In the genomic region with DNA sequence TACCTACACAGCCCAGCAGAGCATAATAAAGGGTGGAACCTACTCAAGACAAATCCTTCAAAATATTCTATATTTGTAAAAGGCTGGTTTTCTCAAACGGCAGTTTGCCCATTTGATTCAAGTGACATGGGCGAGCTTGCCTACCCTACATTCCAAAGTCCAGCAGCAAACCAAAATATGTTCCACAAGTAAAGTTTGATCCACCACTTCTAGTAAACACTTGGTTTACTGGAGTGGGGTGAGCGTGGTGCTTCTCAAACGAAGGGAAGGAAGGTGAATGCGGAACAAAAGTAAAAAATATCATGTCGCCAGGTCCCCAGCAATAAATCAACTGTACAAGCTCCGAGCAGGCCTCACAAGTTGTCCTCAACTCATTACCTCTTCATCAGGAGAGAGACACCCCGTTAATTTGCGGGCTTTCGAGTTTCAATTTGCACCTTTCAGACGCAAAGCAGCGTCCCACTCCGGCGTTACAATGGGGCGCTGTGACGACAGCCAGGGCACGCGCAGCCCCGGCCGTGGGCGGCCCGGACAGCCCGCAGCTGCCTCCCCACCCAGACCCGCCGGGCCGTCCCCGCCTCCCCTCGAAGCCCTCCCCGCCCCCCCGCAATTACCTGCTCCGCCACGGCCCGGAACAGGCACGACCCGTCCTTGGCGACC, we compare ENCODE assay signal across 1 cellular context.
TF ChIP-seq lines count a peak whose summit lies in the region.

No MANE protein-coding gene starts in this region.

TF ChIP-seq in HEK293, 187 proteins besides CTCF, POLR2A, EP300 and RAD21 (continued from another document):
- TF ChIP-seq ZBTB11 (tag by site-specific recombination; conservative IDR thresholded peaks at IDR 0.05; ENCODE audit: low read depth) (no peak), BCL11B (tag by site-specific recombination; IDR thresholded peaks at IDR 0.05; ENCODE audit: low read depth) (no peak), HOXA7 (CRISPR knock-in tag; IDR thresholded peaks at IDR 0.05; ENCODE audit: borderline replicate concordance) (no peak), SP2 (tag by site-specific recombination; IDR thresholded peaks at IDR 0.05) (peak; percentile 33; the same call in 1 of the 2 replicates), EGR2 (tag by site-specific recombination; IDR thresholded peaks at IDR 0.05; ENCODE audit: low read depth) (0 out of 2 replicates have a peak, but pooled peaks have one; percentile 15), ZFHX2 (tag by site-specific recombination; conservative IDR thresholded peaks at IDR 0.05) (0 out of 2 replicates have a peak, but pooled peaks have one; percentile 35), ZNF19 (tag by site-specific recombination; IDR thresholded peaks at IDR 0.05; ENCODE audit: low read depth) (no peak), ZNF513 (tag by site-specific recombination; IDR thresholded peaks at IDR 0.05) (no peak), ZNF404 (tag by site-specific recombination; IDR thresholded peaks at IDR 0.05) (no peak), ZNF544 (tag by site-specific recombination; IDR thresholded peaks at IDR 0.05) (no peak), ZFP3 (tag by site-specific recombination; IDR thresholded peaks at IDR 0.05; ENCODE audit: low read depth) (no peak), ZSCAN30 (tag by site-specific recombination; IDR thresholded peaks at IDR 0.05) (no peak), SP3 (tag by site-specific recombination; IDR thresholded peaks at IDR 0.05) (0 out of 2 replicates have a peak, but pooled peaks have one; percentile 25), ZNF274 (IDR thresholded peaks at IDR 0.05; ENCODE audit: low read length) (no peak), ZNF274 (tag by site-specific recombination; IDR thresholded peaks at IDR 0.05; ENCODE audit: borderline replicate concordance) (no peak), ZSCAN4 (tag by site-specific recombination; IDR thresholded peaks at IDR 0.05) (no peak), ZSCAN16 (tag by site-specific recombination; IDR thresholded peaks at IDR 0.05) (no peak), KLF10 (tag by site-specific recombination; IDR thresholded peaks at IDR 0.05) (no peak), ZNF416 (tag by site-specific recombination; IDR thresholded peaks at IDR 0.05) (no peak), GFI1B (tag by site-specific recombination; IDR thresholded peaks at IDR 0.05) (no peak), ZNF624 (tag by site-specific recombination; IDR thresholded peaks at IDR 0.05) (no peak), ZNF266 (tag by site-specific recombination; IDR thresholded peaks at IDR 0.05; ENCODE audit: low read depth) (no peak), FEZF1 (tag by site-specific recombination; IDR thresholded peaks at IDR 0.05) (no peak), ZBTB17 (tag by site-specific recombination; IDR thresholded peaks at IDR 0.05) (no peak), ZNF140 (tag by site-specific recombination; IDR thresholded peaks at IDR 0.05) (no peak), ZXDB (tag by site-specific recombination; IDR thresholded peaks at IDR 0.05) (no peak), ZNF629 (tag by site-specific recombination; IDR thresholded peaks at IDR 0.05) (peak; percentile 35; the same call in 1 of the 2 replicates), ZNF239 (tag by site-specific recombination; IDR thresholded peaks at IDR 0.05) (no peak), REST (tag by site-specific recombination; IDR thresholded peaks at IDR 0.05) (no peak)
